In the genomic region with DNA sequence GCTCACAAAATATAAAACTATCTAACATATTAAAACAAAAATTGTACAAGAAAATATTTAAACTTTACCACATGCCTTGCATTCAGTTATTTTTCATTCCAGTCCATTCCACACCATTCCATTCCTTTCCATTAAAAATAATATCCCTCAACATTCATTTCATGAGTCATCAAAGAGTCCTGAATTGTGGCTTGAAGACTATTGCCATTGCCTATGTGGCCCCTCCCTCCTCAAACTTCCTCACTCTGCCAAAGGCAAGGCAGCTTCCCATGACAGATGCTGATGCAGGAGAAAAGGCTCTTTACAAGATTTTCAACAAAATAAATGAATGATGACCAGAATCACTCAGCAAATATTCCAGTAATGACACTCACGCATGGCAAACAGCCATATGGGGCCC, we compare ENCODE assay signal across 16 cellular contexts. TPM values are rescaled to one million over a fixed set of nuclear protein-coding genes. Genes with fewer than 3 reads are reported as not detected.
DNase-seq lines count a peak whose midpoint lies in the region; FAIRE-seq and TF ChIP-seq lines count a peak whose summit lies in the region.
"Had no signal": no experiment of that assay in that cellular context is flagged by ENCODE, and none has a peak within 500 bp of the region (broad histone marks: within the 10 kb centered on the region; RNA-seq: fewer than 3 reads in every experiment).

No MANE protein-coding gene starts in this region.

- H3K27me3 Mint-ChIP-seq in osteocyte (ENCODE audit: unreplicated experiment): peaks cover 4% of the 10 kb centered on the region

- peak overlapping the region; percentile 49 for H3K27ac Mint-ChIP-seq in osteocyte (ENCODE audit: unreplicated experiment)
- H3K27ac Mint-ChIP-seq: activated CD4-positive, alpha-beta T cell treated with anti-CD3 and anti-CD28 coated beads, Interleukin-2, amount 10 ng/mL, durations not matched to agents 24 days and 14 days had no signal

- H3K27ac ChIP-seq in vagina: no peak overlapping the region
- H3K27ac ChIP-seq: BLaER1 treated with 17β-estradiol and CSF1 and Interleukin-3, amounts not matched to agents 10 nM and 100 nM; left ventricle myocardium inferior; tibial artery had no signal

- peaks cover 32% of the 10 kb centered on the region for H3K4me1 Mint-ChIP-seq in osteocyte (ENCODE audit: unreplicated experiment)
- H3K4me1 Mint-ChIP-seq: activated CD4-positive, alpha-beta T cell treated with anti-CD3 and anti-CD28 coated beads, Interleukin-2, amount 10 ng/mL, durations not matched to agents 24 days and 14 days had no signal

- H3K9me3 Mint-ChIP-seq in osteocyte (ENCODE audit: unreplicated experiment): no peaks in the 10 kb centered on the region
- H3K9me3 Mint-ChIP-seq: activated CD4-positive, alpha-beta T cell treated with anti-CD3 and anti-CD28 coated beads, Interleukin-2, amount 10 ng/mL, durations not matched to agents 24 days and 14 days had no signal

- H3K36me3 Mint-ChIP-seq in osteocyte (ENCODE audit: unreplicated experiment): no peaks in the 10 kb centered on the region

- peak; percentile 55 for DNase-seq in GM04503 (ENCODE audit: low read depth)
- peak; percentile 55 for DNase-seq in NCI-H69 (lab: John Stamatoyannopoulos, UW)
- DNase-seq in epithelial cell of esophagus (ENCODE audit: low read depth): peak; percentile 81
- no peak for DNase-seq in osteocyte (ENCODE audit: extremely low spot score, unreplicated experiment)
- no peak for DNase-seq in GM12891 (ENCODE audit: insufficient read length, low spot score)
- no peak for DNase-seq in vagina (ENCODE audit: extremely low spot score in 2 of 2)
- DNase-seq in C1 segment of cervical spinal cord (lab: John Stamatoyannopoulos, UW): no peak
- DNase-seq in head of caudate nucleus: no peak
- DNase-seq: activated CD4-positive, alpha-beta T cell treated with anti-CD3 and anti-CD28 coated beads, Interleukin-2, amount 10 ng/mL, durations not matched to agents 24 days and 14 days; activated naive CD4-positive, alpha-beta T cell treated with anti-CD3 and anti-CD28 coated beads, Interleukin-2, amount 50 U/mL, for 16 hours; left ventricle myocardium inferior; NCI-H187; NCI-H524 treated with DMSO at 0.1 percent for 48 hours; tibial artery had no signal

- H3K27me3 ChIP-seq in vagina: no peaks in the 10 kb centered on the region
- H3K27me3 ChIP-seq: BLaER1 treated with 17β-estradiol and CSF1 and Interleukin-3, amounts not matched to agents 10 nM and 100 nM had no signal

- FAIRE-seq in GM12891 (lab: Jason Lieb, UNC): no peak

- H3K36me3 ChIP-seq in vagina: no peaks in the 10 kb centered on the region
- H3K36me3 ChIP-seq: BLaER1 treated with 17β-estradiol and CSF1 and Interleukin-3, amounts not matched to agents 10 nM and 100 nM; left ventricle myocardium inferior; tibial artery had no signal

- H3K4me3 ChIP-seq in epithelial cell of esophagus (ENCODE audit: low read length): no peak overlapping the region
- no peak overlapping the region for H3K4me3 ChIP-seq in vagina
- H3K4me3 ChIP-seq: BLaER1 treated with 17β-estradiol and CSF1 and Interleukin-3, amounts not matched to agents 10 nM and 100 nM; left ventricle myocardium inferior; skin epidermis; tibial artery had no signal

- intact Hi-C loops in vagina (cut with DNase I): no loop called here
- intact Hi-C loops in head of caudate nucleus (cut with DNase I): no loop called here

- H3K4me1 ChIP-seq in vagina: peaks cover 11% of the 10 kb centered on the region
- H3K4me1 ChIP-seq: BLaER1 treated with 17β-estradiol and CSF1 and Interleukin-3, amounts not matched to agents 10 nM and 100 nM; tibial artery had no signal

- no peak overlapping the region for H3K4me3 Mint-ChIP-seq in osteocyte (ENCODE audit: unreplicated experiment)
- H3K4me3 Mint-ChIP-seq: activated CD4-positive, alpha-beta T cell treated with anti-CD3 and anti-CD28 coated beads, Interleukin-2, amount 10 ng/mL, durations not matched to agents 24 days and 14 days had no signal

- TF ChIP-seq POLR2A in GM12891 (IDR thresholded peaks at IDR 0.05; ENCODE audit: low read depth, low read length) (no peak), vagina (IDR thresholded peaks at IDR 0.05) (no peak)

- no peaks in the 10 kb centered on the region for H3K9me3 ChIP-seq in vagina
- H3K9me3 ChIP-seq: BLaER1 treated with 17β-estradiol and CSF1 and Interleukin-3, amounts not matched to agents 10 nM and 100 nM; left ventricle myocardium inferior; tibial artery had no signal

- TF ChIP-seq CTCF in epithelial cell of esophagus (IDR thresholded peaks at IDR 0.05; ENCODE audit: insufficient read depth, low read depth, low read length, missing control alignments): no peak
- TF ChIP-seq CTCF in osteocyte (IDR thresholded peaks at IDR 0.05): no peak
- no peak for TF ChIP-seq CTCF in vagina (IDR thresholded peaks at IDR 0.05)

TF ChIP-seq in GM12891, 5 proteins besides CTCF, POLR2A, EP300 and RAD21:
- TF ChIP-seq PAX5 (IDR thresholded peaks at IDR 0.05; ENCODE audit: insufficient read depth, low read length, severe bottlenecking): no peak
- no peak for TF ChIP-seq POU2F2 (IDR thresholded peaks at IDR 0.05; ENCODE audit: low read depth, low read length)
- TF ChIP-seq TAF1 (IDR thresholded peaks at IDR 0.05; ENCODE audit: low read depth, low read length): no peak
- TF ChIP-seq SPI1 (IDR thresholded peaks at IDR 0.05; ENCODE audit: low read depth, low read length): no peak
- no peak for TF ChIP-seq POLR2AphosphoS5 (IDR thresholded peaks at IDR 0.05; ENCODE audit: low read depth, low read length)

RNA-seq across cellular contexts. Expression of a gene that starts 31.7 kb away (rescaled TPM):
- total RNA-seq in osteocyte (not detected in 2 replicates), vagina (21.9 TPM)
- polyA plus RNA-seq in GM12891 (2012; ENCODE audit: low read depth, missing spikeins): 0.03 TPM
- total RNA-seq: activated CD4-positive, alpha-beta T cell treated with anti-CD3 and anti-CD28 coated beads, Interleukin-2, amount 10 ng/mL, durations not matched to agents 24 days and 14 days had no signal

Comparison
In these comparisons a context has a peak if more than half of its experiments do, and no peak if none do; other contexts are left out.
1. DNase-seq: peak in GM04503 (single experiment), NCI-H69 (single experiment) and epithelial cell of esophagus (single experiment); none in osteocyte (single experiment), GM12891 (single experiment), vagina (0 of 2), C1 segment of cervical spinal cord (0 of 14) and head of caudate nucleus (0 of 42).
2. RNA of a gene that starts 31.7 kb away (total RNA-seq): 21.9 TPM in vagina (single experiment); not detected in osteocyte; every median in the first group is over 10 times any median in the second.